10 cellular contexts compared by ENCODE assay signal in the genomic region with DNA sequence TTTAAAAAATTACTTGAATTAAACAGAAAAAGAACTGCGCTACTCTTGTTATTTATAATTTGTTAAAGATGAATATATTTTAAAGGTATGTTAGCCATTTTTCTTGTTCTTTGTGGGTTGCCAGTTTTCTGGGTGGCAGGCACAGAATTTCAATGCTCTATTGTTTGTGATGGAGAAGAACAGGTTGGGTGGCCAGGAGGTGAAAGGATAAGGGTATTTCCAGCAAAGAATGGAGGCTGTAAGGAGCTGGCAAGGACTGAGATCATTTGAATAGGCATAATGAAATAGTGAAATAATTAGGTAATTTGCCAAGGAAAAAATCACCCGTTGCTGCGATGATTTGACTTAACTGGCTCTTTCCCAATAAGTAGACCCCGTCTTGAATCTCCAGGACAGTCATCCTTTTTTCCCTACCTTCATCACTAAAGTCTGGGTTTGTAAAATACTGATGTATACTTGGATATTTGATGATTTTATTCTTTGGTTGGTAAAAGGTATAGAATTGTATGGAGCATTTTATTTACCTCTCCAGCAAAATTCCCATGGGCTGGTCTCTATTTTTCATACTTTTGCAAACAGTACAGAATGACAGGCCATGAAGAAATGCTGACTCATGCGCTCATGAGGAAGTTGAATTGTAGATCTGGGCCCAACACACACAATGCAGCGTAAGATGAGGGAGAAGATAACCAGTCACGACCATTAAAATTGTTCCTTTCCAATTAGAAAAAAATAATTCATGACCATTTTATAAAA. TPM values are rescaled to one million over a fixed set of nuclear protein-coding genes. Genes with fewer than 3 reads are reported as not detected.
DNase-seq lines count a peak whose midpoint lies in the region; ATAC-seq and TF ChIP-seq lines count a peak whose summit lies in the region.
"Had no signal": no experiment of that assay in that cellular context is flagged by ENCODE, and none has a peak within 500 bp of the region (broad histone marks: within the 10 kb centered on the region; RNA-seq: fewer than 3 reads in every experiment).

No MANE protein-coding gene starts in this region.

- H3K27ac ChIP-seq in naive thymus-derived CD4-positive, alpha-beta T cell (ENCODE audit: low read depth, low read length), result no peak overlapping the region

- CTCF ChIA-PET in naive thymus-derived CD4-positive, alpha-beta T cell (lab: Charles Lee), result no interaction called here

- H3K4me1 Mint-ChIP-seq in naive thymus-derived CD4-positive, alpha-beta T cell, result peaks cover 0 to 7% (median 0%) of the 10 kb centered on the region in 7 donors

- no peaks in the 10 kb centered on the region for H3K4me1 ChIP-seq in naive thymus-derived CD4-positive, alpha-beta T cell (ENCODE audit: control insufficient read depth in 2 of 2, insufficient read depth in 2 of 2, low read length in 2 of 2)

- no peak overlapping the region for H3K4me3 ChIP-seq in cardiac fibroblast (replicated peaks in 1 of 2; ENCODE audit: low read depth in 2 of 2, low read length in 2 of 2)
- H3K4me3 ChIP-seq in naive thymus-derived CD4-positive, alpha-beta T cell (ENCODE audit: low read length), result no peak overlapping the region

- H3K27me3 ChIP-seq in naive thymus-derived CD4-positive, alpha-beta T cell (ENCODE audit: control insufficient read depth in 2 of 2, insufficient read depth in 2 of 2, low read length in 2 of 2), result no peaks in the 10 kb centered on the region

- DNase-seq in Daoy (ENCODE audit: low read depth) (peak; percentile 50), NCI-H526 treated with DMSO at 0.1 percent for 48 hours (lab: John Stamatoyannopoulos, UW) (peak; percentile 23), cardiac fibroblast (ENCODE audit: low read depth in 2 of 2) (peak; percentile 21 to 41), NAMALWA (ENCODE audit: low spot score) (no peak)
- no peak for DNase-seq in naive thymus-derived CD4-positive, alpha-beta T cell
- DNase-seq in activated CD4-positive, alpha-beta T cell treated with anti-CD3 and anti-CD28 coated beads, Interleukin-2, amount 50 U/mL, for 48 hours, result no peak
- DNase-seq: activated CD4-positive, CD25-positive, alpha-beta regulatory T cell treated with anti-CD3 and anti-CD28 coated beads, Interleukin-2, amount 50 U/mL, for 72 hours; NCI-H146 had no signal

- no peaks in the 10 kb centered on the region for H3K9me3 ChIP-seq in naive thymus-derived CD4-positive, alpha-beta T cell (ENCODE audit: control insufficient read depth in 2 of 3, low read length in 3 of 3)

- no peak overlapping the region for H3K4me3 Mint-ChIP-seq in naive thymus-derived CD4-positive, alpha-beta T cell

- TF ChIP-seq CTCF in cardiac fibroblast (IDR thresholded peaks at IDR 0.05; ENCODE audit: low read depth, low read length), result no peak

- peak; percentile 63 for ATAC-seq in naive thymus-derived CD4-positive, alpha-beta T cell
- ATAC-seq in GM19351 (IDR thresholded peaks at IDR 0.05; ENCODE audit: unreplicated experiment), result no peak
- no peak for ATAC-seq in GM21786 (IDR thresholded peaks at IDR 0.05; ENCODE audit: unreplicated experiment)

- no peaks in the 10 kb centered on the region for H3K36me3 Mint-ChIP-seq in naive thymus-derived CD4-positive, alpha-beta T cell

- intact Hi-C loops in naive thymus-derived CD4-positive, alpha-beta T cell (cut with micrococcal nuclease), result no loop called here

- H3K36me3 ChIP-seq in naive thymus-derived CD4-positive, alpha-beta T cell (ENCODE audit: control insufficient read depth in 2 of 3, insufficient read depth in 3 of 3, low read length in 3 of 3), result no peaks in the 10 kb centered on the region

- H3K27ac Mint-ChIP-seq in naive thymus-derived CD4-positive, alpha-beta T cell, result peak overlapping the region in 1 of 9 donors; percentile 27

- POLR2A ChIA-PET in naive thymus-derived CD4-positive, alpha-beta T cell (lab: Charles Lee), result no interaction called here

- no peaks in the 10 kb centered on the region for H3K9me3 Mint-ChIP-seq in naive thymus-derived CD4-positive, alpha-beta T cell

- peaks cover 0 to 11% (median 6%) of the 10 kb centered on the region in 5 donors for H3K27me3 Mint-ChIP-seq in naive thymus-derived CD4-positive, alpha-beta T cell

RNA-seq across cellular contexts. Expression of a gene that starts 2.5 kb away (rescaled TPM):
- 4.7 and 5.9 TPM in 2 replicates for total RNA-seq in Daoy (2014; rRNA removed; shearing (Covaris generic))
- 1 to 10 TPM; 3.2 to 8.5 (median 3.8) TPM for total RNA-seq in naive thymus-derived CD4-positive, alpha-beta T cell
- under 1 TPM; 0.45 to 0.91 TPM for polyA plus RNA-seq in naive thymus-derived CD4-positive, alpha-beta T cell

Comparison
In these comparisons a context has a peak if more than half of its experiments do, and no peak if none do; other contexts are left out.
1. DNase-seq: peak in Daoy (single experiment), NCI-H526 treated with DMSO at 0.1 percent for 48 hours (single experiment) and cardiac fibroblast (2 of 2); none in naive thymus-derived CD4-positive, alpha-beta T cell (0 of 9), activated CD4-positive, alpha-beta T cell treated with anti-CD3 and anti-CD28 coated beads, Interleukin-2, amount 50 U/mL, for 48 hours (0 of 2) and NAMALWA (single experiment).